Comparison of ENCODE assay signal across 1 cellular context in the genomic region with DNA sequence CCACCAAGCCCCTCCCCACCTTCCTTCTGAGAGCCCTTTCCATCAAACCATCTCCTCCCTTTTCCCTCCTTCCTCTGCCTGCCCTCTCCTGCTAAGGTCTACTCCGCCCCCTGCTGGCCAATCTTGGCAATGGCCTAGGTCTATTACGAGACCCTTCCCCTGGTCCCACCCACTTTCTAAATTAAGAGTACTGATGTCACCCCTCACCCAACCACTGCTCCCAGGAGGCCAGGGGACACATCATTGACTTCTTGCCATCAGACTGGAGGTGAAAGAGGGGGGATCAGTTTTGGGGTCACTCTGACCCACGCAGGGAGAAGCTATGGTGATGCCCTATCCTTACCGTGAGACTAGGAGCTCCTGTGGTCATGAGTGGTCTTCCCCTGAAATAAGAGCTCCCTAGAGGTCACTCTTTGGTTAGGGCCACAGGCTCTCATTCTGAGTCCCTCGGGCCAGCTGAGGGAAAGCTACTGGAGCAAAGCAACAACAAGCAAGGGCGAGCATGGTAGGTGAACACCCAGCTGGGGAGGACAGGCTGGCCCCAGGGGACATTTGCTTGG.
A peak's percentile ranks its signal among the peaks of the same experiment; 100 is the strongest.
TF ChIP-seq lines count a peak whose summit lies in the region.

No MANE protein-coding gene starts in this region.

TF ChIP-seq in neural cell, 6 proteins besides CTCF, POLR2A, EP300 and RAD21:
- TF ChIP-seq POLR2AphosphoS5 (IDR thresholded peaks at IDR 0.05) (no peak), TAF1 (IDR thresholded peaks at IDR 0.05; ENCODE audit: low read depth) (no peak), MXI1 (conservative IDR thresholded peaks at IDR 0.05; ENCODE audit: poor library complexity, severe bottlenecking) (no peak), SMC3 (conservative IDR thresholded peaks at IDR 0.05; ENCODE audit: poor library complexity) (peak; percentile 73), EZH2 (IDR thresholded peaks at IDR 0.05; ENCODE audit: borderline replicate concordance, insufficient read depth, low read length, poor library complexity, severe bottlenecking) (no peak)
- TF ChIP-seq, protein P1, sequence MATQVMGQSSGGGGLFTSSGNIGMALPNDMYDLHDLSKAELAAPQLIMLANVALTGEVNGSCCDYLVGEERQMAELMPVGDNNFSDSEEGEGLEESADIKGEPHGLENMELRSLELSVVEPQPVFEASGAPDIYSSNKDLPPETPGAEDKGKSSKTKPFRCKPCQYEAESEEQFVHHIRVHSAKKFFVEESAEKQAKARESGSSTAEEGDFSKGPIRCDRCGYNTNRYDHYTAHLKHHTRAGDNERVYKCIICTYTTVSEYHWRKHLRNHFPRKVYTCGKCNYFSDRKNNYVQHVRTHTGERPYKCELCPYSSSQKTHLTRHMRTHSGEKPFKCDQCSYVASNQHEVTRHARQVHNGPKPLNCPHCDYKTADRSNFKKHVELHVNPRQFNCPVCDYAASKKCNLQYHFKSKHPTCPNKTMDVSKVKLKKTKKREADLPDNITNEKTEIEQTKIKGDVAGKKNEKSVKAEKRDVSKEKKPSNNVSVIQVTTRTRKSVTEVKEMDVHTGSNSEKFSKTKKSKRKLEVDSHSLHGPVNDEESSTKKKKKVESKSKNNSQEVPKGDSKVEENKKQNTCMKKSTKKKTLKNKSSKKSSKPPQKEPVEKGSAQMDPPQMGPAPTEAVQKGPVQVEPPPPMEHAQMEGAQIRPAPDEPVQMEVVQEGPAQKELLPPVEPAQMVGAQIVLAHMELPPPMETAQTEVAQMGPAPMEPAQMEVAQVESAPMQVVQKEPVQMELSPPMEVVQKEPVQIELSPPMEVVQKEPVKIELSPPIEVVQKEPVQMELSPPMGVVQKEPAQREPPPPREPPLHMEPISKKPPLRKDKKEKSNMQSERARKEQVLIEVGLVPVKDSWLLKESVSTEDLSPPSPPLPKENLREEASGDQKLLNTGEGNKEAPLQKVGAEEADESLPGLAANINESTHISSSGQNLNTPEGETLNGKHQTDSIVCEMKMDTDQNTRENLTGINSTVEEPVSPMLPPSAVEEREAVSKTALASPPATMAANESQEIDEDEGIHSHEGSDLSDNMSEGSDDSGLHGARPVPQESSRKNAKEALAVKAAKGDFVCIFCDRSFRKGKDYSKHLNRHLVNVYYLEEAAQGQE (IDR thresholded peaks at IDR 0.05; ENCODE audit: borderline replicate concordance), result no peak
